8 cellular contexts compared by ENCODE assay signal in genomic region chr15:60390931-60391501, GRCh38. TPM values are rescaled to one million over a fixed set of nuclear protein-coding genes. Genes with fewer than 3 reads are reported as not detected.
A peak's percentile ranks its signal among the peaks of the same experiment; 100 is the strongest.
DNase-seq lines count a peak whose midpoint lies in the region; ATAC-seq and TF ChIP-seq lines count a peak whose summit lies in the region.

No MANE protein-coding gene starts in this region.

- DNase-seq in CD4-positive, alpha-beta memory T cell = no peak
- DNase-seq in NB4 (ENCODE audit: low read depth) = peak; percentile 56
- peak; percentile 84 for DNase-seq in coronary artery (ENCODE audit: low spot score)
- DNase-seq in mucosa of gallbladder (ENCODE audit: low spot score) = peak; percentile 41
- no peak for DNase-seq in stimulated activated naive CD8-positive, alpha-beta T cell treated with anti-CD3 and anti-CD28 coated beads, Interleukin-15, amount 100 ng/mL, for 72 hours
- DNase-seq in GM10266 (ENCODE audit: extremely low spot score) = no peak
- no peak for DNase-seq in activated T-cell treated with anti-CD3 and anti-CD28 coated beads, Interleukin-2, amount 50 U/mL, for 48 hours

- H3K4me1 ChIP-seq in CD4-positive, alpha-beta memory T cell (ENCODE audit: insufficient read depth, low read length) = peaks cover 83% of the 10 kb centered on the region

- H3K4me3 Mint-ChIP-seq in CD4-positive, alpha-beta memory T cell = peak overlapping the region in 4 of 8 donors; percentile 18 to 37 (median 30)
- H3K4me3 Mint-ChIP-seq in stimulated activated naive CD8-positive, alpha-beta T cell treated with anti-CD3 and anti-CD28 coated beads, Interleukin-15, amount 100 ng/mL, for 72 hours = no peak overlapping the region

- no peak for ATAC-seq in stimulated activated naive CD8-positive, alpha-beta T cell treated with anti-CD3 and anti-CD28 coated beads, Interleukin-15, amount 100 ng/mL, for 72 hours
- ATAC-seq in GM19397 (IDR thresholded peaks at IDR 0.05; ENCODE audit: unreplicated experiment) = no peak

- H3K9me3 ChIP-seq in CD4-positive, alpha-beta memory T cell (ENCODE audit: control insufficient read depth in 1 of 2, low read length in 2 of 2) = no peaks in the 10 kb centered on the region

- H3K4me1 Mint-ChIP-seq in CD4-positive, alpha-beta memory T cell = peaks cover 60 to 92% (median 74%) of the 10 kb centered on the region in 4 donors
- peaks cover 53% of the 10 kb centered on the region for H3K4me1 Mint-ChIP-seq in stimulated activated naive CD8-positive, alpha-beta T cell treated with anti-CD3 and anti-CD28 coated beads, Interleukin-15, amount 100 ng/mL, for 72 hours

- intact Hi-C loops in CD4-positive, alpha-beta memory T cell (cut with micrococcal nuclease) = loop anchor here (5.0 to 10.0 kb wide), 2 partner anchors 61 to 194 kb away; no protein-coding TSS in a partner anchor

- H3K36me3 Mint-ChIP-seq in CD4-positive, alpha-beta memory T cell = peaks cover 14 to 17% of the 10 kb centered on the region in 2 donors

- POLR2A ChIA-PET in CD4-positive, alpha-beta memory T cell (lab: Charles Lee; ENCODE audit: partially characterized antibody) = no interaction called here

- TF ChIP-seq CTCF in NB4 (IDR thresholded peaks at IDR 0.05; ENCODE audit: low read depth, low read length) (no peak), coronary artery (IDR thresholded peaks at IDR 0.05) (no peak), GM10266 (IDR thresholded peaks at IDR 0.05; ENCODE audit: control insufficient read depth, insufficient read depth, low read depth, missing control alignments) (no peak)

- no peaks in the 10 kb centered on the region for H3K27me3 Mint-ChIP-seq in CD4-positive, alpha-beta memory T cell
- no peaks in the 10 kb centered on the region for H3K27me3 Mint-ChIP-seq in stimulated activated naive CD8-positive, alpha-beta T cell treated with anti-CD3 and anti-CD28 coated beads, Interleukin-15, amount 100 ng/mL, for 72 hours

- no peaks in the 10 kb centered on the region for H3K9me3 Mint-ChIP-seq in CD4-positive, alpha-beta memory T cell
- H3K9me3 Mint-ChIP-seq in stimulated activated naive CD8-positive, alpha-beta T cell treated with anti-CD3 and anti-CD28 coated beads, Interleukin-15, amount 100 ng/mL, for 72 hours = no peaks in the 10 kb centered on the region

- no peaks in the 10 kb centered on the region for H3K27me3 ChIP-seq in CD4-positive, alpha-beta memory T cell (ENCODE audit: insufficient read depth, low read length)

- CTCF ChIA-PET in CD4-positive, alpha-beta memory T cell (lab: Charles Lee; ENCODE audit: partially characterized antibody) = interaction anchor here (1.0 kb wide), 1 partner anchor 19 kb away, joined by 3 read pairs; no protein-coding TSS in a partner anchor

- TF ChIP-seq POLR2A in NB4 (IDR thresholded peaks at IDR 0.05; ENCODE audit: extremely low read depth, insufficient read length) = no peak

- no peaks in the 10 kb centered on the region for H3K36me3 ChIP-seq in CD4-positive, alpha-beta memory T cell (ENCODE audit: insufficient read depth, low read length)

- H3K4me3 ChIP-seq in CD4-positive, alpha-beta memory T cell (ENCODE audit: low read length in 2 of 2) = no peak overlapping the region
- no peak overlapping the region for H3K4me3 ChIP-seq in NB4 (ENCODE audit: low read depth, low read length)
- H3K4me3 ChIP-seq in coronary artery = peak overlapping the region; percentile 55

- peak overlapping the region; percentile 16 to 90 (median 82) for H3K27ac Mint-ChIP-seq in CD4-positive, alpha-beta memory T cell
- peak overlapping the region in 1 of 2 donors; percentile 5 for H3K27ac Mint-ChIP-seq in stimulated activated naive CD8-positive, alpha-beta T cell treated with anti-CD3 and anti-CD28 coated beads, Interleukin-15, amount 100 ng/mL, for 72 hours

- H3K27ac ChIP-seq in CD4-positive, alpha-beta memory T cell (ENCODE audit: low read depth, low read length) = no peak overlapping the region
- peak overlapping the region; percentile 76 to 98 for H3K27ac ChIP-seq in coronary artery

RNA-seq across cellular contexts. Expression of gene ANXA2, which starts 6.8 kb away (rescaled TPM):
- 100 to 1,000 TPM; 148 to 160 TPM for total RNA-seq in CD4-positive, alpha-beta memory T cell
- polyA plus RNA-seq in CD4-positive, alpha-beta memory T cell = 100 to 1,000 TPM; 561 to 682 TPM
- 733 TPM for total RNA-seq in mucosa of gallbladder

Comparison
In these comparisons a context has a peak if more than half of its experiments do, and no peak if none do; other contexts are left out.
1. DNase-seq: peak in NB4 (single experiment), coronary artery (single experiment) and mucosa of gallbladder (single experiment); none in CD4-positive, alpha-beta memory T cell (0 of 5), stimulated activated naive CD8-positive, alpha-beta T cell treated with anti-CD3 and anti-CD28 coated beads, Interleukin-15, amount 100 ng/mL, for 72 hours (0 of 2), GM10266 (single experiment) and activated T-cell treated with anti-CD3 and anti-CD28 coated beads, Interleukin-2, amount 50 U/mL, for 48 hours (0 of 2).